In the genomic region with DNA sequence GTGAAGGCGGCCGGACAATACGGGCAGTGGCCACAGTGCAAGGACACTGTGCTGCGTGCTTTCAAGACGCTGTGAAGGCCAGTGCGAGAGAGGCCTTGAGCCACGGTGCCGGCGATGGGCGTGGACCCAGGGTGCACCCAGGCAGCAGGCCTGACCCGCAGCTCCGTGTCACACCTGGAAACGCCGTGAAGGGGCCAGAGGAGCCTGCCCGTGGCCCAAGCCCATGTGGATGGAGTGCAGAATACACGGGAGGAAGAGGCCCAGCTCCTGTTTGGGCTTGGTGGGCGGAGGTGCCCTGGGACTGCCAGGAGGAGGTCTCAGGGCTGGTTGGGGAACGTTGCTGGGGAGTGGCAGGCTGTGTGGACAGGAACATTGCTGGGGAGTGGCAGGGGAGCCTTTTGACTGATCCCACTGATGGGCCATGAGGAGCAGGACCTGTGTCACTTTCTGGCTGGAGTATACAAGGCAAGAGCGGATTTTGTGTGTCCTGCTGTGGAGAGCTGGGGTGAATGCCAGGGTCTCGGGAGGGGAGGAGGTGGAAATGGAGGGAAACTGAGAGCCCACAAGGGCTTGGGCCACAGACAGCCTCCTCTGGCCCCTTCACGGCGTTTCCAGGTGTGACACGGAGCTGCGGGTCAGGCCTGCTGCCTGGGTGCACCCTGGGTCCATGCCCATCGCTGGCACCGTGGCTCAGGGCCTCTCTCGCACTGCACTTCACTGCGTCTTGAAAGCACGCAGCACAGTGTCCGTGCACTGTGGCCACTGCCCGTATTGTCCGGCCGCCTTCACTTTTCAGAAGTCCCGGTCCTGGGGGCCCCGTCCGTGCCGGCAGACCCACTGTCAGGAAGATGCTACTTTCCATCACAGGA, we compare ENCODE assay signal across 19 cellular contexts.
"Had no signal": no experiment of that assay in that cellular context is flagged by ENCODE, and none has a peak within 500 bp of the region (broad histone marks: within the 10 kb centered on the region; RNA-seq: fewer than 3 reads in every experiment).

No MANE protein-coding gene starts in this region.

- H3K9me3 Mint-ChIP-seq: activated CD4-positive, alpha-beta T cell treated with anti-CD3 and anti-CD28 coated beads, Interleukin-2, amount 10 ng/mL, durations not matched to agents 7 days and 5 days; activated naive CD8-positive, alpha-beta T cell treated with anti-CD3 and anti-CD28 coated beads, Interleukin-2, amount 10 ng/mL, durations not matched to agents 7 days and 5 days; activated T-helper 1 cell treated with anti-CD3 and anti-CD28 coated beads, Interleukin-12 subunit alpha, Interleukin-12 subunit beta, Interleukin-2, Interleukin-4 antibody, amounts not matched to agents 30 ng/mL and 10 ng/mL and 1 ng/mL, durations not matched to agents 14 hours and 24 hours and 36 hours; central memory CD8-positive, alpha-beta T cell; nephron progenitor cell had no signal

- H3K4me3 Mint-ChIP-seq: activated CD4-positive, alpha-beta T cell treated with anti-CD3 and anti-CD28 coated beads, Interleukin-2, amount 10 ng/mL, durations not matched to agents 7 days and 5 days; activated CD8-positive, alpha-beta T cell treated with anti-CD3 and anti-CD28 coated beads, Interleukin-2, amount 10 ng/mL, durations not matched to agents 7 days and 5 days; activated naive CD8-positive, alpha-beta T cell treated with anti-CD3 and anti-CD28 coated beads, Interleukin-2, amount 10 ng/mL, durations not matched to agents 7 days and 5 days; activated T-helper 1 cell treated with anti-CD3 and anti-CD28 coated beads, Interleukin-12 subunit alpha, Interleukin-12 subunit beta, Interleukin-2, Interleukin-4 antibody, amounts not matched to agents 30 ng/mL and 10 ng/mL and 1 ng/mL, durations not matched to agents 14 hours and 24 hours and 36 hours; central memory CD8-positive, alpha-beta T cell; nephron progenitor cell had no signal

- DNase-seq: activated CD4-positive, alpha-beta T cell treated with anti-CD3 and anti-CD28 coated beads, Interleukin-2, amount 10 ng/mL, durations not matched to agents 7 days and 5 days; activated CD8-positive, alpha-beta T cell treated with anti-CD3 and anti-CD28 coated beads, Interleukin-2, amount 10 ng/mL, durations not matched to agents 7 days and 5 days; activated naive CD4-positive, alpha-beta T cell; activated naive CD8-positive, alpha-beta T cell treated with anti-CD3 and anti-CD28 coated beads, Interleukin-2, amount 10 ng/mL, durations not matched to agents 7 days and 5 days; amniotic stem cell; colonic mucosa; esophagus squamous epithelium; gastrocnemius medialis; hippocampal formation; mesenchymal stem cell; mucosa of descending colon; nephron progenitor cell; nucleus accumbens; retina; stimulated activated CD4-positive, alpha-beta T cell treated with anti-CD3 and anti-CD28 coated beads, Interleukin-4, amount 100 ng/mL, for 24 hours; stimulated activated naive CD4-positive, alpha-beta T cell treated with Interleukin-2 at 50 U/mL for 16 hours had no signal

- H3K27ac Mint-ChIP-seq: activated CD4-positive, alpha-beta T cell treated with anti-CD3 and anti-CD28 coated beads, Interleukin-2, amount 10 ng/mL, durations not matched to agents 7 days and 5 days; activated CD8-positive, alpha-beta T cell treated with anti-CD3 and anti-CD28 coated beads, Interleukin-2, amount 10 ng/mL, durations not matched to agents 7 days and 5 days; activated naive CD8-positive, alpha-beta T cell treated with anti-CD3 and anti-CD28 coated beads, Interleukin-2, amount 10 ng/mL, durations not matched to agents 7 days and 5 days; activated T-helper 1 cell treated with anti-CD3 and anti-CD28 coated beads, Interleukin-12 subunit alpha, Interleukin-12 subunit beta, Interleukin-2, Interleukin-4 antibody, amounts not matched to agents 30 ng/mL and 10 ng/mL and 1 ng/mL, durations not matched to agents 14 hours and 24 hours and 36 hours; nephron progenitor cell; progenitor cell of endocrine pancreas had no signal

- H3K4me1 Mint-ChIP-seq: activated CD4-positive, alpha-beta T cell treated with anti-CD3 and anti-CD28 coated beads, Interleukin-2, amount 10 ng/mL, durations not matched to agents 7 days and 5 days; activated naive CD8-positive, alpha-beta T cell treated with anti-CD3 and anti-CD28 coated beads, Interleukin-2, amount 10 ng/mL, durations not matched to agents 7 days and 5 days; central memory CD8-positive, alpha-beta T cell had no signal

- H3K27me3 Mint-ChIP-seq: activated CD4-positive, alpha-beta T cell treated with anti-CD3 and anti-CD28 coated beads, Interleukin-2, amount 10 ng/mL, durations not matched to agents 7 days and 5 days; activated naive CD8-positive, alpha-beta T cell treated with anti-CD3 and anti-CD28 coated beads, Interleukin-2, amount 10 ng/mL, durations not matched to agents 7 days and 5 days had no signal

- H3K36me3 Mint-ChIP-seq: activated naive CD8-positive, alpha-beta T cell treated with anti-CD3 and anti-CD28 coated beads, Interleukin-2, amount 10 ng/mL, durations not matched to agents 7 days and 5 days had no signal
